In the genomic region with DNA sequence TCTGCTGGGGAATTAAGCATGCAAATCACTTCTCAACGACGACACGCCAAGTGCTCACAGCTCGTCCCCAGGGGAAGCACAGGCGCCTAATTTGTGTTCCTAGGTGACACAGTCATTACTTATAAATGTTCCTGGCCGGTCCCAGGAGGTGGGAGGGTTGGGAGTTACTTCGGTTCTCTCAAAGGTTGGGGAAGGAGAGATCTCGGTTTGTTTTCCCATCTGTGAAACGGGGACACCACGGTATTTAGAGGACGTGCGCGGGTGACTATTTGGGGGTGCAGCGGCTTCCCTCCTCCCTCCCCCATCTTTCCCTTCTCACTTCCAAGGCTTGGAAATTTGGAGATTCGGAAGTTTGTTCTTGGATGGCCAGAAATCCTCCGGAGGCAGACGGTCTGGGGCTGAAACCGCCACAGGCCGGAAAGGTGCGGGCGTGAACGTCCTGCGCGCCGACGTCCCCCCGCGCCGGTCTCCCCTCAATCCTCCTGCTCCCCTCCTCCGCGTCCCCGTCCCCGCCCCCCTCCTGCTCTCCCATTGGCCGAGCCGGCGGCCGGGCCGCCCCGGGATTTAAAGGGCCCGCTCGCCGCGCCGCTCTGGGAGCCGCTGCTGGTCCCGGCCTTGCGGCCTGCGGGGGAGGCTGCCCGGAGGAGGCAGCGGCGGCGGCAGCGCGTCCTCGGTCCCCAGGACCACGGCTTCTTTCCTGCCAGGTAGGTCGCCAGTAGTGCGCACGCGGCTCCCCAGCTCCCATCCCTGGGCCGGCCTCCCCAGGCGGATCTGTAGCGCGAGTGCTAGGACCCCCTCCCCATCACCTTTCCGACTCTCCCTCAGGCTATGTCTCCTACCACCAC, we compare ENCODE assay signal across 8 cellular contexts. TPM values are rescaled to one million over a fixed set of nuclear protein-coding genes. Genes with fewer than 3 reads are reported as not detected.
DNase-seq lines count a peak whose midpoint lies in the region; ATAC-seq, FAIRE-seq and TF ChIP-seq lines count a peak whose summit lies in the region.

Gene PORCN, plus strand, starts transcription at position 593 of the 845 bp plus-strand sequence. CDS start 829 bp downstream, outside the sequence.

- H3K27ac ChIP-seq in PC-3 (ENCODE audit: low read length) (peak within 1 kb of the TSS; percentile 58), esophagus muscularis mucosa (replicated peaks in 1 of 4) (peak within 1 kb of the TSS; percentile 76 to 83 (median 80))
- peak within 1 kb of the TSS; percentile 85 for H3K27ac ChIP-seq in naive thymus-derived CD4-positive, alpha-beta T cell (ENCODE audit: low read depth, low read length)

- H3K79me2 ChIP-seq in PC-3 (ENCODE audit: low read length): peaks cover 19% of the 10 kb centered on the region; the same call in 1 of the 2 replicates

- peaks cover 11% of the 10 kb centered on the region; the same call in 1 of the 2 replicates for H3K4me1 ChIP-seq in PC-3 (ENCODE audit: insufficient read depth, low read length)
- H3K4me1 ChIP-seq in esophagus muscularis mucosa: peaks cover 8 to 16% (median 14%) of the 10 kb centered on the region in 4 donors
- peaks cover 4 to 8% of the 10 kb centered on the region in 2 donors for H3K4me1 ChIP-seq in naive thymus-derived CD4-positive, alpha-beta T cell (ENCODE audit: control insufficient read depth in 2 of 2, insufficient read depth in 2 of 2, low read length in 2 of 2)

- intact Hi-C loops in PC-3 (cut with micrococcal nuclease) (no loop called here), esophagus muscularis mucosa (cut with DNase I) (loop anchor here (10.0 kb wide), 1 partner anchor 424 kb away; no protein-coding TSS in a partner anchor)
- intact Hi-C loops in naive thymus-derived CD4-positive, alpha-beta T cell (cut with micrococcal nuclease): loop anchor here (1.0 to 5.0 kb wide), 5 partner anchors 13 to 66 kb away; partner anchors contain the start of genes EBP (in 2 of the 2), TBC1D25 (in 2 of the 2), FTSJ1 (in 1 of the 2) and RBM3 (in 1 of the 2)

- no peak for TF ChIP-seq POLR2A in esophagus muscularis mucosa (IDR thresholded peaks at IDR 0.05; ENCODE audit: low read depth)

- no peak for TF ChIP-seq CTCF in PC-3 (conservative IDR thresholded peaks at IDR 0.05; ENCODE audit: low read depth, low read length)
- TF ChIP-seq CTCF in esophagus muscularis mucosa (IDR thresholded peaks at IDR 0.05): no peak

- H3K4me3 ChIP-seq in PC-3 (ENCODE audit: low read length) (peak within 1 kb of the TSS; percentile 83), esophagus muscularis mucosa (peak within 1 kb of the TSS; percentile 71 to 74 (median 72))
- H3K4me3 ChIP-seq in naive thymus-derived CD4-positive, alpha-beta T cell (ENCODE audit: low read length): peak within 1 kb of the TSS; percentile 71

- no peaks in the 10 kb centered on the region for H3K9me3 Mint-ChIP-seq in activated T-cell treated with anti-CD3 and anti-CD28 coated beads, Interleukin-2, amount 50 U/mL, for 24 hours
- peaks cover 0 to 2% (median 0%) of the 10 kb centered on the region in 11 donors for H3K9me3 Mint-ChIP-seq in naive thymus-derived CD4-positive, alpha-beta T cell
- no peaks in the 10 kb centered on the region for H3K9me3 Mint-ChIP-seq in stimulated activated memory B cell treated with anti-CD40 and anti-IgM and Interleukin-4, amounts not matched to agents 10 μg/mL and 1 μg/mL and 100 μg/mL, for 72 hours

- 43% methylated on average over 28 of the region's 65 CpGs for WGBS in esophagus muscularis mucosa

- peak within 1 kb of the TSS; percentile 98 for H2AFZ ChIP-seq in PC-3 (ENCODE audit: low read length)

- H3K27me3 Mint-ChIP-seq in activated T-cell treated with anti-CD3 and anti-CD28 coated beads, Interleukin-2, amount 50 U/mL, for 24 hours: peaks cover 10% of the 10 kb centered on the region
- no peaks in the 10 kb centered on the region for H3K27me3 Mint-ChIP-seq in naive thymus-derived CD4-positive, alpha-beta T cell
- no peaks in the 10 kb centered on the region for H3K27me3 Mint-ChIP-seq in stimulated activated memory B cell treated with anti-CD40 and anti-IgM and Interleukin-4, amounts not matched to agents 10 μg/mL and 1 μg/mL and 100 μg/mL, for 72 hours

- H3K9me3 ChIP-seq in PC-3 (ENCODE audit: low read length) (no peaks in the 10 kb centered on the region), esophagus muscularis mucosa (no peaks in the 10 kb centered on the region)
- no peaks in the 10 kb centered on the region for H3K9me3 ChIP-seq in naive thymus-derived CD4-positive, alpha-beta T cell (ENCODE audit: control insufficient read depth in 2 of 3, low read length in 3 of 3)

- H3K27me3 ChIP-seq in PC-3 (ENCODE audit: low read length) (no peaks in the 10 kb centered on the region), esophagus muscularis mucosa (peaks cover 0 to 4% (median 0%) of the 10 kb centered on the region in 4 donors)
- no peaks in the 10 kb centered on the region for H3K27me3 ChIP-seq in naive thymus-derived CD4-positive, alpha-beta T cell (ENCODE audit: control insufficient read depth in 2 of 2, insufficient read depth in 2 of 2, low read length in 2 of 2)

- H3K4me3 Mint-ChIP-seq in activated T-cell treated with anti-CD3 and anti-CD28 coated beads, Interleukin-2, amount 50 U/mL, for 24 hours: peak within 1 kb of the TSS; percentile 87
- peak within 1 kb of the TSS; percentile 82 to 95 (median 91) for H3K4me3 Mint-ChIP-seq in naive thymus-derived CD4-positive, alpha-beta T cell
- peak within 1 kb of the TSS; percentile 97 for H3K4me3 Mint-ChIP-seq in stimulated activated memory B cell treated with anti-CD40 and anti-IgM and Interleukin-4, amounts not matched to agents 10 μg/mL and 1 μg/mL and 100 μg/mL, for 72 hours

- no peak for TF ChIP-seq EP300 in esophagus muscularis mucosa (IDR thresholded peaks at IDR 0.05)

- H3K36me3 Mint-ChIP-seq in activated T-cell treated with anti-CD3 and anti-CD28 coated beads, Interleukin-2, amount 50 U/mL, for 24 hours (ENCODE audit: low read depth): peaks cover 4% of the 10 kb centered on the region
- H3K36me3 Mint-ChIP-seq in naive thymus-derived CD4-positive, alpha-beta T cell: peaks cover 0 to 7% (median 0%) of the 10 kb centered on the region in 5 donors
- H3K36me3 Mint-ChIP-seq in stimulated activated memory B cell treated with anti-CD40 and anti-IgM and Interleukin-4, amounts not matched to agents 10 μg/mL and 1 μg/mL and 100 μg/mL, for 72 hours: peaks cover 13% of the 10 kb centered on the region

- TSS peak; percentile 97 for BruUV-seq in PC-3 (replicated peaks; lab: Mats Ljungman, UMichigan)

- POLR2A ChIA-PET in PC-3 (lab: Charles Lee; ENCODE audit: unreplicated experiment): no interaction called here
- POLR2A ChIA-PET in naive thymus-derived CD4-positive, alpha-beta T cell (lab: Charles Lee): interaction anchor here (0.8 to 1.7 kb wide), 2 partner anchors 31 to 39 kb away, joined by 3 to 8 read pairs; partner anchors contain the start of genes SLC38A5 and TBC1D25

- no peaks in the 10 kb centered on the region for H4K20me1 ChIP-seq in PC-3 (ENCODE audit: low read length)

- H3K4me2 ChIP-seq in PC-3 (ENCODE audit: low read length): peak within 1 kb of the TSS; percentile 88

- H3K9me2 ChIP-seq in PC-3 (replicated peaks; ENCODE audit: low read length): no peaks in the 10 kb centered on the region

- H3K4me1 Mint-ChIP-seq in activated T-cell treated with anti-CD3 and anti-CD28 coated beads, Interleukin-2, amount 50 U/mL, for 24 hours (ENCODE audit: low read depth): peaks cover 19% of the 10 kb centered on the region
- H3K4me1 Mint-ChIP-seq in naive thymus-derived CD4-positive, alpha-beta T cell: peaks cover 10 to 28% (median 16%) of the 10 kb centered on the region in 7 donors
- peaks cover 23% of the 10 kb centered on the region for H3K4me1 Mint-ChIP-seq in stimulated activated memory B cell treated with anti-CD40 and anti-IgM and Interleukin-4, amounts not matched to agents 10 μg/mL and 1 μg/mL and 100 μg/mL, for 72 hours

- CTCF ChIA-PET in PC-3 (lab: Charles Lee): no interaction called here
- CTCF ChIA-PET in naive thymus-derived CD4-positive, alpha-beta T cell (lab: Charles Lee): no interaction called here

- ATAC-seq in HG03521 (IDR thresholded peaks at IDR 0.05; ENCODE audit: unreplicated experiment): peak; percentile 85
- peak; percentile 93 for ATAC-seq in PC-3
- ATAC-seq in naive thymus-derived CD4-positive, alpha-beta T cell: peak; percentile 96
- ATAC-seq in stimulated activated memory B cell treated with anti-CD40 and anti-IgM and Interleukin-4, amounts not matched to agents 10 μg/mL and 1 μg/mL and 100 μg/mL, for 72 hours: peak; percentile 94

- peak within 1 kb of the TSS; percentile 90 for H3K27ac Mint-ChIP-seq in activated T-cell treated with anti-CD3 and anti-CD28 coated beads, Interleukin-2, amount 50 U/mL, for 24 hours
- H3K27ac Mint-ChIP-seq in naive thymus-derived CD4-positive, alpha-beta T cell: peak within 1 kb of the TSS; percentile 78 to 93 (median 88)
- peak within 1 kb of the TSS; percentile 97 for H3K27ac Mint-ChIP-seq in stimulated activated memory B cell treated with anti-CD40 and anti-IgM and Interleukin-4, amounts not matched to agents 10 μg/mL and 1 μg/mL and 100 μg/mL, for 72 hours

- H3K9ac ChIP-seq in PC-3 (ENCODE audit: low read length): peak within 1 kb of the TSS; percentile 79

- H3K36me3 ChIP-seq in PC-3 (ENCODE audit: low read depth, low read length) (no peaks in the 10 kb centered on the region), esophagus muscularis mucosa (peaks cover 0 to 11% (median 5%) of the 10 kb centered on the region in 4 donors)
- H3K36me3 ChIP-seq in naive thymus-derived CD4-positive, alpha-beta T cell (ENCODE audit: control insufficient read depth in 2 of 3, insufficient read depth in 3 of 3, low read length in 3 of 3): no peaks in the 10 kb centered on the region

- FAIRE-seq in GM19239 (lab: Jason Lieb, UNC): peak; percentile 91

- DNase-seq in Ammon's horn (ENCODE audit: low spot score) (peak; percentile 76), GM19239 (ENCODE audit: insufficient read length, low spot score) (peak; percentile 89), PC-3 (peak; percentile 68), esophagus muscularis mucosa (ENCODE audit: extremely low spot score) (peak; percentile 92)
- DNase-seq in activated T-cell treated with anti-CD3 and anti-CD28 coated beads, Interleukin-2, amount 50 U/mL, for 24 hours: peak; percentile 83
- DNase-seq in naive thymus-derived CD4-positive, alpha-beta T cell: peak; percentile 50 to 81 (median 66)

- H3F3A ChIP-seq in PC-3 (ENCODE audit: low read length, unreplicated experiment): no peaks in the 10 kb centered on the region

RNA-seq across cellular contexts. Expression of gene PORCN, which starts in this region (rescaled TPM):
- total RNA-seq in PC-3 (2014; rRNA removed): 38.9 and 48.3 TPM in 2 replicates
- 10 to 100 TPM; 15.0 to 21.5 (median 18.9) TPM for total RNA-seq in esophagus muscularis mucosa
- total RNA-seq in naive thymus-derived CD4-positive, alpha-beta T cell: 10 to 100 TPM; 13.1 to 19.0 (median 16.8) TPM
- 10 to 100 TPM; 10.0 to 11.5 TPM for polyA plus RNA-seq in naive thymus-derived CD4-positive, alpha-beta T cell

Comparison
In these comparisons a context has a peak if more than half of its experiments do, and no peak if none do; other contexts are left out.
1. Peak in every context shown above with its lines: DNase-seq, ATAC-seq, H3K4me3 ChIP-seq and H3K27ac ChIP-seq.